15 cellular contexts compared by ENCODE assay signal in the genomic region with DNA sequence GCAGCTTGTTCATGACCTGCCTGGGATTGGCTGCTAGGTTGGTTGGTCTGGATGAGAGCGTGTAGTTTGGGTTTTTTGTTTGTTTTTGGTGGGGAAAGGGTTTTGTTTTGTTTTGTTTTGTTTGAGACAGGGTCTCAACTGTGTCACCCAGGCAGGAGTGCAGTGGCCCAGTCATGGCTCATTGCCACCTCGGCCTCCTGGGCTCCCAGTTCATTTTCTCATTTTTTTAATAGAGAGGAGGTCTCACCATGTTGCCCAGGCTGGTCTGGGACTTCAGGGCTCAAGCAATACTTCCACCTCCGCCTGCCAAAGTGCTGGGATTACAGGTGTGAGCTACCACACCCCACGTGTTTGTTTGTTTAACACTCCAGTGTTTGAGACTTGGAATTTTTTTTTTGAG. TPM values are rescaled to one million over a fixed set of nuclear protein-coding genes. Genes with fewer than 3 reads are reported as not detected.
DNase-seq lines count a peak whose midpoint lies in the region; ATAC-seq, FAIRE-seq and TF ChIP-seq lines count a peak whose summit lies in the region.
"Had no signal": no experiment of that assay in that cellular context is flagged by ENCODE, and none has a peak within 500 bp of the region (broad histone marks: within the 10 kb centered on the region; RNA-seq: fewer than 3 reads in every experiment).

No MANE protein-coding gene starts in this region.

- H3K4me1 ChIP-seq in A673 (ENCODE audit: insufficient read depth, low read length, poor library complexity, severe bottlenecking) (peaks cover 43% of the 10 kb centered on the region), HepG2 (ENCODE audit: insufficient read depth, low read length) (peaks cover 62% of the 10 kb centered on the region)
- H3K4me1 ChIP-seq in CD4-positive, alpha-beta memory T cell (ENCODE audit: insufficient read depth, low read length), result peaks cover 65% of the 10 kb centered on the region

- no peak overlapping the region for H3K9ac ChIP-seq in HepG2 (ENCODE audit: insufficient read depth, low read depth, low read length)

- peak overlapping the region; percentile 32 for H3K27ac ChIP-seq in A673 (ENCODE audit: low read depth, low read length, poor library complexity, severe bottlenecking)
- no peak overlapping the region for H3K27ac ChIP-seq in CD4-positive, alpha-beta memory T cell (ENCODE audit: low read depth, low read length)
- no peak overlapping the region for H3K27ac ChIP-seq in HepG2 (ENCODE audit: extremely low read length, insufficient read depth, low read length)

- peaks cover 37 to 78% (median 55%) of the 10 kb centered on the region in 4 donors for H3K4me1 Mint-ChIP-seq in CD4-positive, alpha-beta memory T cell
- H3K4me1 Mint-ChIP-seq in WTC11, result peaks cover 23% of the 10 kb centered on the region

- no peak overlapping the region for H2AFZ ChIP-seq in HepG2 (ENCODE audit: low read length)

- TF ChIP-seq RAD21 in HepG2 (CRISPR knock-in tag; IDR thresholded peaks at IDR 0.05), result no peak

- peaks cover 10 to 24% of the 10 kb centered on the region in 2 donors for H3K36me3 Mint-ChIP-seq in CD4-positive, alpha-beta memory T cell
- H3K36me3 Mint-ChIP-seq in WTC11, result peaks cover 12% of the 10 kb centered on the region

- H3K4me3 Mint-ChIP-seq in CD4-positive, alpha-beta memory T cell, result peak overlapping the region in 4 of 8 donors; percentile 4 to 29 (median 19)
- H3K4me3 Mint-ChIP-seq in WTC11, result no peak overlapping the region
- H3K4me3 Mint-ChIP-seq: memory B cell had no signal

- DNase-seq in A673 (ENCODE audit: low spot score) (no peak), WTC11 (ENCODE audit: low spot score) (no peak), HepG2 (ENCODE audit: low spot score) (no peak), NCI-H1436 (lab: John Stamatoyannopoulos, UW) (no peak)
- DNase-seq in CD4-positive, alpha-beta memory T cell, result no peak
- DNase-seq in stimulated activated CD4-positive, alpha-beta T cell treated with anti-CD3 and anti-CD28 coated beads, Interleukin-4, amount 100 ng/mL, for 1 hour, result no peak
- DNase-seq in stimulated activated naive CD4-positive, alpha-beta T cell treated with Interleukin-2 at 50 U/mL for 16 hours (lab: John Stamatoyannopoulos, UW), result no peak
- DNase-seq: activated effector memory CD4-positive, alpha-beta T cell treated with Interleukin-2 at 50 U/mL for 16 hours; caudate nucleus; COR-L47; NCI-H1048; stimulated activated CD4-positive, alpha-beta T cell treated with anti-CD3 and anti-CD28 coated beads, Interleukin-4, amount 100 ng/mL, for 24 hours had no signal

- no peak for FAIRE-seq in HepG2 (lab: Jason Lieb, UNC)

- ATAC-seq in WTC11 (no peak), HepG2 (no peak), HG03196 (IDR thresholded peaks at IDR 0.05; ENCODE audit: unreplicated experiment) (no peak)
- ATAC-seq: esophagus mucosa had no signal

- TF ChIP-seq EP300 in HepG2 (IDR thresholded peaks at IDR 0.05; ENCODE audit: low read depth in 2 of 2, low read length in 2 of 2) (no peak), HepG2 (CRISPR knock-in tag; IDR thresholded peaks at IDR 0.05; ENCODE audit: borderline replicate concordance) (no peak)

- BruUV-seq in A673 (replicated peaks; lab: Mats Ljungman, UMichigan) (no TSS peak), HepG2 (replicated peaks; lab: Mats Ljungman, UMichigan) (no TSS peak)

- peaks cover 0 to 2% (median 0%) of the 10 kb centered on the region in 8 donors for H3K9me3 Mint-ChIP-seq in CD4-positive, alpha-beta memory T cell
- H3K9me3 Mint-ChIP-seq in WTC11, result no peaks in the 10 kb centered on the region
- H3K9me3 Mint-ChIP-seq: memory B cell had no signal

- H4K20me1 ChIP-seq in HepG2 (ENCODE audit: insufficient read depth, low read length), result peaks cover 20% of the 10 kb centered on the region

- no peaks in the 10 kb centered on the region for H3K27me3 Mint-ChIP-seq in CD4-positive, alpha-beta memory T cell
- peaks cover 8% of the 10 kb centered on the region for H3K27me3 Mint-ChIP-seq in WTC11 (ENCODE audit: low read depth)
- H3K27me3 Mint-ChIP-seq: memory B cell had no signal

- H3K36me3 ChIP-seq in A673 (ENCODE audit: insufficient read depth, low read length, poor library complexity, severe bottlenecking) (peaks cover 24% of the 10 kb centered on the region), HepG2 (replicated peaks in 1 of 2; ENCODE audit: control insufficient read depth in 1 of 2, insufficient read depth in 2 of 2, low read length in 2 of 2) (peaks cover 4 to 18% of the 10 kb centered on the region in 2 experiments; a peak in 4 of 5 replicates)
- no peaks in the 10 kb centered on the region for H3K36me3 ChIP-seq in CD4-positive, alpha-beta memory T cell (ENCODE audit: insufficient read depth, low read length)

- CTCF ChIA-PET in A673 (lab: Charles Lee), result interaction anchor here (0.6 kb wide), 1 partner anchor 470 kb away, joined by 3 read pairs; no protein-coding TSS in a partner anchor
- CTCF ChIA-PET in CD4-positive, alpha-beta memory T cell (lab: Charles Lee; ENCODE audit: partially characterized antibody), result interaction anchor here (1.4 to 2.6 kb wide), 2 partner anchors 127 to 261 kb away, joined by 4 to 7 read pairs; no protein-coding TSS in a partner anchor
- CTCF ChIA-PET in WTC11 (lab: Charles Lee), result interaction anchor here (1.3 kb wide), 1 partner anchor 197 kb away, joined by 3 read pairs; no protein-coding TSS in a partner anchor
- CTCF ChIA-PET in HepG2 (lab: Yijun Ruan, JAX; ENCODE audit: low intra/inter-chr PET ratio, low total read pairs), result no interaction called here

- intact Hi-C loops in A673 (cut with micrococcal nuclease; ENCODE audit: unreplicated experiment) (no loop called here), HepG2 (cut with micrococcal nuclease; ENCODE audit: unreplicated experiment) (no loop called here)
- intact Hi-C loops in CD4-positive, alpha-beta memory T cell (cut with micrococcal nuclease), result no loop called here

- no peaks in the 10 kb centered on the region for H3K9me3 ChIP-seq in A673 (ENCODE audit: low read depth, low read length, poor library complexity, severe bottlenecking)
- no peaks in the 10 kb centered on the region for H3K9me3 ChIP-seq in CD4-positive, alpha-beta memory T cell (ENCODE audit: control insufficient read depth in 1 of 2, low read length in 2 of 2)
- no peaks in the 10 kb centered on the region for H3K9me3 ChIP-seq in HepG2 (ENCODE audit: low read length)

- H3K4me3 ChIP-seq in A673 (ENCODE audit: low read depth, low read length, poor library complexity, severe bottlenecking), result no peak overlapping the region
- H3K4me3 ChIP-seq in CD4-positive, alpha-beta memory T cell (ENCODE audit: low read length in 2 of 2), result no peak overlapping the region
- no peak overlapping the region for H3K4me3 ChIP-seq in HepG2 (replicated peaks in 1 of 3; ENCODE audit: insufficient read depth in 1 of 3, low read depth in 2 of 3, low read length in 3 of 3)

- no peak for TF ChIP-seq POLR2A in HepG2 (IDR thresholded peaks at IDR 0.05; ENCODE audit: insufficient read depth in 1 of 2, low read depth in 2 of 2, low read length in 2 of 2)

- peak overlapping the region in 6 of 7 donors; percentile 50 to 84 (median 71) for H3K27ac Mint-ChIP-seq in CD4-positive, alpha-beta memory T cell
- peak overlapping the region; percentile 95 for H3K27ac Mint-ChIP-seq in WTC11
- H3K27ac Mint-ChIP-seq: memory B cell had no signal

- 86% methylated on average over 4 of the region's 4 CpGs for WGBS in HepG2 (ENCODE audit: low lambda C conversion rate)

- in situ Hi-C loops in HepG2 (cut with HindIII; ENCODE audit: extremely low pct_ligation_motif_present, low pct_unique_long_range_greater_than_20kb), result no loop called here

- H3K79me2 ChIP-seq in HepG2 (ENCODE audit: insufficient read depth, low read length), result peaks cover 74% of the 10 kb centered on the region

- H3K27me3 ChIP-seq in A673 (replicated peaks; ENCODE audit: insufficient read depth, low read depth, low read length, poor library complexity) (no peaks in the 10 kb centered on the region), HepG2 (ENCODE audit: control insufficient read depth in 1 of 2, insufficient read depth in 2 of 2, low read length in 2 of 2) (no peaks in the 10 kb centered on the region; a peak in 1 of 5 replicates)
- H3K27me3 ChIP-seq in CD4-positive, alpha-beta memory T cell (ENCODE audit: insufficient read depth, low read length), result no peaks in the 10 kb centered on the region

- H3K4me2 ChIP-seq in HepG2 (ENCODE audit: low read depth, low read length), result peak overlapping the region; percentile 88; the same call in 1 of the 2 replicates

- POLR2A ChIA-PET in A673 (lab: Charles Lee; ENCODE audit: low non-redundant PET) (no interaction called here), WTC11 (lab: Charles Lee) (no interaction called here), HepG2 (lab: Yijun Ruan, JAX) (no interaction called here)
- POLR2A ChIA-PET in CD4-positive, alpha-beta memory T cell (lab: Charles Lee; ENCODE audit: partially characterized antibody), result interaction anchor here (1.3 to 5.1 kb wide), 3 partner anchors 19 to 246 kb away, joined by 3 to 32 read pairs (median 3); no protein-coding TSS in a partner anchor

- TF ChIP-seq CTCF in A673 (conservative IDR thresholded peaks at IDR 0.05; ENCODE audit: low read depth, low read length) (no peak), WTC11 (IDR thresholded peaks at IDR 0.05) (no peak), HepG2 (CRISPR knock-in tag; IDR thresholded peaks at IDR 0.05) (no peak)

RNA-seq across cellular contexts. Expression of a gene that starts 3.8 kb away (rescaled TPM):
- total RNA-seq in A673 (2021) (794 and 833 TPM in 2 replicates), WTC11 (2021) (382 to 438 TPM (median 392 TPM) in 3 replicates), HepG2 (2016; rRNA removed; fragmentation: Illumina TruSeq; extraction: Trizol) (239 and 386 TPM in 2 replicates)
- 100 to 1,000 TPM; 314 to 318 TPM for total RNA-seq in CD4-positive, alpha-beta memory T cell
- 10 to 100 TPM; 19.6 to 60.8 TPM for polyA plus RNA-seq in CD4-positive, alpha-beta memory T cell
- total RNA-seq in HepG2 (2016; cell fraction: cytosol; rRNA removed; fragmentation: Illumina TruSeq; extraction: Trizol; ENCODE audit: low read depth), result 33.0 and 38.5 TPM in 2 replicates
- total RNA-seq in HepG2 (2016; cell fraction: insoluble cytoplasmic fraction; rRNA removed; fragmentation: Illumina TruSeq; extraction: Trizol), result 231 and 328 TPM in 2 replicates
- 57.3 and 69.8 TPM in 2 replicates for total RNA-seq in HepG2 (2016; cell fraction: membrane; rRNA removed; fragmentation: Illumina TruSeq; extraction: Trizol)
- total RNA-seq in HepG2 (2016; cell fraction: nucleus; rRNA removed; fragmentation: Illumina TruSeq; extraction: Trizol), result 296 and 345 TPM in 2 replicates
- 74.4 and 102 TPM in 2 replicates for polyA plus RNA-seq in HepG2 (2011; rRNA removed)
- polyA plus RNA-seq in HepG2 (2011; cell fraction: cytosol; rRNA removed), result 102 and 115 TPM in 2 replicates
- polyA plus RNA-seq in HepG2 (2011; cell fraction: nucleus; rRNA removed), result 192 and 221 TPM in 2 replicates
- 126 and 135 TPM in 2 replicates for polyA plus RNA-seq in HepG2 (2012)
- polyA plus RNA-seq in HepG2 (2016; cell fraction: cytosol; fragmentation: Illumina TruSeq; extraction: Trizol; ENCODE audit: low read depth), result 11.1 and 13.5 TPM in 2 replicates
- polyA plus RNA-seq in HepG2 (2016; cell fraction: insoluble cytoplasmic fraction; fragmentation: Illumina TruSeq; extraction: Trizol; ENCODE audit: low read depth), result 132 and 159 TPM in 2 replicates
- polyA plus RNA-seq in HepG2 (2016; cell fraction: membrane; fragmentation: Illumina TruSeq; extraction: Trizol; ENCODE audit: low read depth), result 18.9 and 22.7 TPM in 2 replicates
- 236 and 267 TPM in 2 replicates for polyA plus RNA-seq in HepG2 (2016; cell fraction: nucleus; fragmentation: Illumina TruSeq; extraction: Trizol; ENCODE audit: insufficient read depth, low read depth)
- polyA minus RNA-seq in HepG2 (2011; rRNA and poly(A)+ RNA removed; ENCODE audit: low replicate concordance), result 411 and 518 TPM in 2 replicates
- 317 and 327 TPM in 2 replicates for polyA minus RNA-seq in HepG2 (2011; cell fraction: cytosol; rRNA and poly(A)+ RNA removed)
- polyA minus RNA-seq in HepG2 (2011; cell fraction: nucleus; rRNA and poly(A)+ RNA removed), result 190 and 258 TPM in 2 replicates
